1 cellular context compared by ENCODE assay signal in the genomic region with DNA sequence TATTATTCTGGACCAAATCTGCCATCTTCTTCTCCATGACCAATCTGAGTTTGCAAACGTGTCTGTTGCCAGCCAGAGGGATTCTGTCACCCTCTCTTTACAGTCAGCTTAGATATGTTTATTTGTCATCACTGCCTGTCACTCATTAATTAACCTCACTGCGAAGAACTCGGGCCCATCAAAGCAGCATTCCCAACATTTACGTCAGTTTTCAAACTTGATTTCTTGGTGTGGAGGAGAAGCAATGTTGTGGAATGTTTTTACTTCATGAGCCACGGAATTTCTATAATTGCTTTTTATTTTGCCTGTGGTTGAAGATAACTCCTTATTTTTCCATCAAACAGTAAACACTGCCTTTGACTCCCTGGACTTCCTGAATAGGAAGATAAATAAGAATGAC.
TF ChIP-seq lines count a peak whose summit lies in the region.

No MANE protein-coding gene starts in this region.

TF ChIP-seq in IMR-90, 13 proteins besides CTCF, POLR2A, EP300 and RAD21 (continued from another document):
- TF ChIP-seq, protein P1, sequence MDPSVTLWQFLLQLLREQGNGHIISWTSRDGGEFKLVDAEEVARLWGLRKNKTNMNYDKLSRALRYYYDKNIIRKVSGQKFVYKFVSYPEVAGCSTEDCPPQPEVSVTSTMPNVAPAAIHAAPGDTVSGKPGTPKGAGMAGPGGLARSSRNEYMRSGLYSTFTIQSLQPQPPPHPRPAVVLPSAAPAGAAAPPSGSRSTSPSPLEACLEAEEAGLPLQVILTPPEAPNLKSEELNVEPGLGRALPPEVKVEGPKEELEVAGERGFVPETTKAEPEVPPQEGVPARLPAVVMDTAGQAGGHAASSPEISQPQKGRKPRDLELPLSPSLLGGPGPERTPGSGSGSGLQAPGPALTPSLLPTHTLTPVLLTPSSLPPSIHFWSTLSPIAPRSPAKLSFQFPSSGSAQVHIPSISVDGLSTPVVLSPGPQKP (IDR thresholded peaks at IDR 0.05; ENCODE audit: borderline replicate concordance, low read depth, low read length): no peak
- TF ChIP-seq MXI1 (IDR thresholded peaks at IDR 0.05; ENCODE audit: borderline replicate concordance, low read depth, low read length) (no peak), SMC3 (IDR thresholded peaks at IDR 0.05; ENCODE audit: low read depth, low read length) (no peak)
